1 cellular context compared by ENCODE assay signal in genomic region chr13:51814071-51814470, GRCh38.
TF ChIP-seq lines count a peak whose summit lies in the region.

No MANE protein-coding gene starts in this region.

TF ChIP-seq in HepG2, 621 proteins besides CTCF, POLR2A, EP300 and RAD21:
- TF ChIP-seq ZNF20 (CRISPR knock-in tag; IDR thresholded peaks at IDR 0.05) (no peak), ZNF17 (CRISPR knock-in tag; IDR thresholded peaks at IDR 0.05) (no peak), RFXANK (CRISPR knock-in tag; IDR thresholded peaks at IDR 0.05) (no peak), ELF4 (CRISPR knock-in tag; IDR thresholded peaks at IDR 0.05; ENCODE audit: borderline replicate concordance) (no peak), NCOA1 (CRISPR knock-in tag; IDR thresholded peaks at IDR 0.05) (no peak), ZBTB1 (CRISPR knock-in tag; IDR thresholded peaks at IDR 0.05; ENCODE audit: borderline replicate concordance) (no peak), ZNF672 (CRISPR knock-in tag; IDR thresholded peaks at IDR 0.05) (no peak), ZKSCAN1 (IDR thresholded peaks at IDR 0.05; ENCODE audit: low read length) (no peak), ZNF564 (CRISPR knock-in tag; IDR thresholded peaks at IDR 0.05) (no peak), ZFP82 (CRISPR knock-in tag; IDR thresholded peaks at IDR 0.05; ENCODE audit: borderline replicate concordance) (no peak), ZNF770 (CRISPR knock-in tag; IDR thresholded peaks at IDR 0.05) (no peak), HIC2 (CRISPR knock-in tag; IDR thresholded peaks at IDR 0.05; ENCODE audit: low read depth) (no peak), ZNF589 (CRISPR knock-in tag; conservative IDR thresholded peaks at IDR 0.05) (no peak), ZZZ3 (CRISPR knock-in tag; IDR thresholded peaks at IDR 0.05; ENCODE audit: borderline replicate concordance) (no peak), ZNF780A (CRISPR knock-in tag; IDR thresholded peaks at IDR 0.05) (no peak), HMG20A (CRISPR knock-in tag; IDR thresholded peaks at IDR 0.05; ENCODE audit: borderline replicate concordance) (no peak), ZNF326 (CRISPR knock-in tag; IDR thresholded peaks at IDR 0.05; ENCODE audit: borderline replicate concordance) (no peak)
